Comparison of ENCODE assay signal across 29 cellular contexts in genomic region chr14:78425782-78426181, GRCh38.
"Had no signal": no experiment of that assay in that cellular context is flagged by ENCODE, and none has a peak within 500 bp of the region (broad histone marks: within the 10 kb centered on the region; RNA-seq: fewer than 3 reads in every experiment).

No MANE protein-coding gene starts in this region.

- H3K4me3 ChIP-seq: coronary artery, dorsolateral prefrontal cortex, esophagus muscularis mucosa, gastrocnemius medialis had no signal

- H3K36me3 ChIP-seq: brain microvascular endothelial cell, esophagus muscularis mucosa, gastrocnemius medialis had no signal

- H3K27ac Mint-ChIP-seq: activated CD4-positive, alpha-beta memory T cell treated with anti-CD3 and anti-CD28 coated beads for 36 hours; activated CD4-positive, alpha-beta T cell treated with anti-CD3 and anti-CD28 coated beads for 36 hours; activated CD4-positive, alpha-beta T cell treated with anti-CD3 and anti-CD28 coated beads, Interleukin-2, amount 10 ng/mL, durations not matched to agents 24 days and 14 days; activated CD8-positive, alpha-beta memory T cell treated with anti-CD3 and anti-CD28 coated beads, Interleukin-2, amount 10 ng/mL, durations not matched to agents 7 days and 5 days; activated CD8-positive, alpha-beta T cell treated with anti-CD3 and anti-CD28 coated beads, Interleukin-2, amount 10 ng/mL, durations not matched to agents 7 days and 5 days; activated naive CD4-positive, alpha-beta T cell treated with anti-CD3 and anti-CD28 coated beads for 36 hours; activated naive CD8-positive, alpha-beta T cell; activated T-helper 1 cell treated with anti-CD3 and anti-CD28 coated beads, Interleukin-12 subunit alpha, Interleukin-12 subunit beta, Interleukin-2, Interleukin-4 antibody, amounts not matched to agents 30 ng/mL and 10 ng/mL and 1 ng/mL, durations not matched to agents 14 hours and 24 hours and 36 hours; activated T-helper 2 cell treated with anti-CD3 and anti-CD28 coated beads, Interferon-gamma antibody, Interleukin-2, Interleukin-4, amounts not matched to agents 10 μg/mL and 5 μg/mL and 100 μg/mL, durations not matched to agents 14 hours and 24 hours and 36 hours; dendritic cell treated with granulocyte-macrophage colony-stimulating factor and Interleukin-4, amounts not matched to agents 40 ng/mL and 50 ng/mL, for 4 days; endodermal cell had no signal

- H3K27me3 ChIP-seq: brain microvascular endothelial cell, dorsolateral prefrontal cortex, esophagus muscularis mucosa, foreskin keratinocyte, gastrocnemius medialis had no signal

- H3K36me3 Mint-ChIP-seq: activated CD4-positive, alpha-beta memory T cell treated with anti-CD3 and anti-CD28 coated beads for 36 hours; activated CD8-positive, alpha-beta memory T cell treated with anti-CD3 and anti-CD28 coated beads, Interleukin-2, amount 10 ng/mL, durations not matched to agents 7 days and 5 days; activated naive CD8-positive, alpha-beta T cell had no signal

- H3K27ac ChIP-seq: brain microvascular endothelial cell, coronary artery, esophagus muscularis mucosa, foreskin keratinocyte, gastrocnemius medialis had no signal

- H3K9me3 ChIP-seq: esophagus muscularis mucosa, gastrocnemius medialis had no signal

- H3K9me3 Mint-ChIP-seq: activated CD4-positive, alpha-beta memory T cell treated with anti-CD3 and anti-CD28 coated beads for 36 hours; activated CD4-positive, alpha-beta T cell treated with anti-CD3 and anti-CD28 coated beads, Interleukin-2, amount 10 ng/mL, durations not matched to agents 24 days and 14 days; activated naive CD4-positive, alpha-beta T cell treated with anti-CD3 and anti-CD28 coated beads for 36 hours; activated T-helper 1 cell treated with anti-CD3 and anti-CD28 coated beads, Interleukin-12 subunit alpha, Interleukin-12 subunit beta, Interleukin-2, Interleukin-4 antibody, amounts not matched to agents 30 ng/mL and 10 ng/mL and 1 ng/mL, durations not matched to agents 14 hours and 24 hours and 36 hours; activated T-helper 2 cell treated with anti-CD3 and anti-CD28 coated beads, Interferon-gamma antibody, Interleukin-2, Interleukin-4, amounts not matched to agents 10 μg/mL and 5 μg/mL and 100 μg/mL, durations not matched to agents 14 hours and 24 hours and 36 hours; central memory CD8-positive, alpha-beta T cell; dendritic cell treated with granulocyte-macrophage colony-stimulating factor and Interleukin-4, amounts not matched to agents 40 ng/mL and 50 ng/mL, for 4 days; endodermal cell had no signal

- H3K4me1 ChIP-seq: esophagus muscularis mucosa, foreskin keratinocyte, gastrocnemius medialis had no signal

- DNase-seq: activated CD4-positive, alpha-beta memory T cell treated with anti-CD3 and anti-CD28 coated beads for 36 hours; activated CD4-positive, alpha-beta T cell treated with anti-CD3 and anti-CD28 coated beads for 36 hours; activated CD4-positive, alpha-beta T cell treated with anti-CD3 and anti-CD28 coated beads, Interleukin-2, amount 10 ng/mL, durations not matched to agents 24 days and 14 days; activated CD4-positive, CD25-positive, alpha-beta regulatory T cell; activated CD4-positive, CD25-positive, alpha-beta regulatory T cell treated with anti-CD3 and anti-CD28 coated beads, Interleukin-2, amount 50 U/mL, for 72 hours; activated CD8-positive, alpha-beta memory T cell treated with anti-CD3 and anti-CD28 coated beads, Interleukin-2, amount 10 ng/mL, durations not matched to agents 7 days and 5 days; activated CD8-positive, alpha-beta memory T cell treated with anti-CD3 and anti-CD28 coated beads, Interleukin-2, amount 50 U/mL, for 4 hours; activated CD8-positive, alpha-beta T cell treated with anti-CD3 and anti-CD28 coated beads, Interleukin-2, amount 10 ng/mL, durations not matched to agents 7 days and 5 days; activated effector memory CD4-positive, alpha-beta T cell treated with anti-CD3 and anti-CD28 coated beads, Interleukin-2, amount 50 U/mL, for 16 hours; activated naive CD4-positive, alpha-beta T cell treated with anti-CD3 and anti-CD28 coated beads for 36 hours; activated T-cell treated with anti-CD3 and anti-CD28 coated beads, Interleukin-2, amount 50 U/mL, for 1 hour; activated T-cell treated with anti-CD3 and anti-CD28 coated beads, Interleukin-2, amount 50 U/mL, for 48 hours; amniotic stem cell; brain microvascular endothelial cell; effector memory CD4-positive, alpha-beta T cell; endodermal cell; erythroblast; foreskin keratinocyte; gastrocnemius medialis; glutamatergic neuron; T-helper 2 cell had no signal

- ATAC-seq: activated CD4-positive, alpha-beta T cell treated with anti-CD3 and anti-CD28 coated beads for 36 hours; activated CD8-positive, alpha-beta memory T cell treated with anti-CD3 and anti-CD28 coated beads, Interleukin-2, amount 10 ng/mL, durations not matched to agents 7 days and 5 days; activated CD8-positive, alpha-beta T cell treated with anti-CD3 and anti-CD28 coated beads, Interleukin-2, amount 10 ng/mL, durations not matched to agents 7 days and 5 days; foreskin keratinocyte; gastrocnemius medialis had no signal
